Comparison of ENCODE assay signal across 20 cellular contexts in the genomic region with DNA sequence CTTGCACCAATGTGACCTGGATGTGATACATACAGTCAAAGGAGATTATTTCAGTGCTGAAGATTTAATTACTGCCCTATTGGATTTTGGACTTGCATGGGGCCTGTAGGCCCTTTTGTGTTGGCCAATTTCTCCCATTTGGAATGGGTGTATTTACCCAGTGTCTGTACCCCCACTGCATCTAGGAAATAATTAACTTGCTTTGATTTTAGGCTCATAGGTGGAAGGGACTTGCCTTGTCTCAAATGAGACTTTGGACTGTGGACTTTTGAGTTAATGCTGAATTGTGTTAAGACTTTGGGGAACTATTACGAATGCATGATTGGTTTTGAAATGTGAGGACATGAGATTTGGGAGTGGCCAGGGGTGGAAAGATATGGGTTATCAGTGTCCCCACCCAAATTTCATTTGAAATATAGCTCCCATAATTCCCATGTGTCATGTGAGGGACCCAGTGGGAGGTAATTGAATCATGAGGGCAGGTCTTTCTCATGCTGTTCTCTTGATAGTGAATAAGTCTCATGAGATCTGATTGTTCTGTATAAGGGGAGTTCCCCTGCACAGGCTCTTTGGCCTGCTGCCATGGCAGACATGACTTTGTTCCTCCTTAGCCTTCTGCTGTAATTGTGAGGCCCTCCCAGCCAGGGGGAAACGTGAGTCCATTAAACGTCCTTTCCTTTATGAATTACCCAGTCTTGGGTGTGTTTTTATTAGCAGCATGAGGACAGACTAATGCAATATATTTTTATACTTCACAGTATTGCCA.
"Had no signal": no experiment of that assay in that cellular context is flagged by ENCODE, and none has a peak within 500 bp of the region (broad histone marks: within the 10 kb centered on the region; RNA-seq: fewer than 3 reads in every experiment).

No MANE protein-coding gene starts in this region.

- H3K36me3 ChIP-seq: esophagus squamous epithelium, gastroesophageal sphincter, left lung, lower lobe of right lung, pancreas, suprapubic skin, thyroid gland, upper lobe of left lung, uterus had no signal

- H3K27me3 ChIP-seq: esophagus squamous epithelium, gastroesophageal sphincter, left lung, pancreas, suprapubic skin, thyroid gland, upper lobe of left lung, uterus had no signal

- DNase-seq: effector memory CD8-positive, alpha-beta T cell; esophagus squamous epithelium; foreskin fibroblast; glutamatergic neuron; kidney; left lung; lower lobe of right lung; naive B cell; occipital lobe; right cardiac atrium; stimulated activated CD4-positive, alpha-beta T cell treated with anti-CD3 and anti-CD28 coated beads, Interleukin-4, amount 100 ng/mL, for 1 hour; stimulated activated CD8-positive, alpha-beta memory T cell treated with anti-CD3 and anti-CD28 coated beads, Interleukin-4, amount 100 ng/mL, for 48 hours; stimulated activated naive CD8-positive, alpha-beta T cell treated with anti-CD3 and anti-CD28 coated beads, Interleukin-15, Interleukin-2, amounts not matched to agents 100 U/mL and 50 U/mL, for 24 hours; thyroid gland; upper lobe of left lung; uterus had no signal

- H3K4me3 ChIP-seq: esophagus squamous epithelium, gastroesophageal sphincter, left lung, lower lobe of right lung, pancreas, smooth muscle cell, suprapubic skin, thyroid gland, upper lobe of left lung, uterus had no signal

- H3K9me3 ChIP-seq: esophagus squamous epithelium, gastroesophageal sphincter, lower lobe of right lung, pancreas, suprapubic skin, thyroid gland, upper lobe of left lung, uterus had no signal

- H3K27ac ChIP-seq: esophagus squamous epithelium, gastroesophageal sphincter, left lung, lower lobe of right lung, pancreas, suprapubic skin, thyroid gland, upper lobe of left lung, uterus had no signal

- H3K4me1 ChIP-seq: esophagus squamous epithelium, gastroesophageal sphincter, left lung, lower lobe of right lung, pancreas, suprapubic skin, thyroid gland, upper lobe of left lung, uterus had no signal
